1 cellular context compared by ENCODE assay signal in genomic region chr9:125608488-125609224, GRCh38.
TF ChIP-seq lines count a peak whose summit lies in the region.

No MANE protein-coding gene starts in this region.

TF ChIP-seq in GM23338, 12 proteins besides CTCF, POLR2A, EP300 and RAD21 (continued from another document):
- TF ChIP-seq ZNF462 (CRISPR knock-in tag; IDR thresholded peaks at IDR 0.05) (no peak), CREB1 (CRISPR knock-in tag; IDR thresholded peaks at IDR 0.05; ENCODE audit: low read depth) (no peak), NANOG (IDR thresholded peaks at IDR 0.05; ENCODE audit: borderline replicate concordance) (no peak), ZNF331 (CRISPR knock-in tag; IDR thresholded peaks at IDR 0.05; ENCODE audit: low read depth) (no peak), REST (IDR thresholded peaks at IDR 0.05; ENCODE audit: unreplicated experiment) (no peak), STAT1 (IDR thresholded peaks at IDR 0.05; ENCODE audit: unreplicated experiment) (no peak)
TF ChIP-seq in GM23338: peak in this region for 0.
